Comparison of ENCODE assay signal across 8 cellular contexts in genomic region chr7:47979145-47979831, GRCh38. TPM values are rescaled to one million over a fixed set of nuclear protein-coding genes. Genes with fewer than 3 reads are reported as not detected.
A peak's percentile ranks its signal among the peaks of the same experiment; 100 is the strongest.
DNase-seq lines count a peak whose midpoint lies in the region; ATAC-seq lines count a peak whose summit lies in the region.

Gene HUS1, minus strand, starts transcription at chr7:47979615. Its CDS starts 96 bp downstream, at chr7:47979519.

- peak within 1 kb of the TSS; percentile 90 for H3K4me3 Mint-ChIP-seq in activated CD4-positive, alpha-beta T cell treated with anti-CD3 and anti-CD28 coated beads, Interleukin-2, amount 10 ng/mL, durations not matched to agents 7 days and 5 days

- peak; percentile 100 for ATAC-seq in GM19328 (IDR thresholded peaks at IDR 0.05; ENCODE audit: unreplicated experiment)
- peak; percentile 97 for ATAC-seq in HG03469 (IDR thresholded peaks at IDR 0.05; ENCODE audit: unreplicated experiment)

- peak within 1 kb of the TSS; percentile 98 for H3K27ac Mint-ChIP-seq in activated CD4-positive, alpha-beta T cell treated with anti-CD3 and anti-CD28 coated beads, Interleukin-2, amount 10 ng/mL, durations not matched to agents 7 days and 5 days

- DNase-seq in C1 segment of cervical spinal cord (lab: John Stamatoyannopoulos, UW) (peak; percentile 34 to 89 (median 76)), NCI-H69 (lab: John Stamatoyannopoulos, UW) (peak; percentile 94), dedifferentiated amniotic fluid mesenchymal stem cell (ENCODE audit: extremely low spot score) (peak; percentile 77), left kidney (ENCODE audit: low read depth, low spot score) (peak; percentile 96)
- peak; percentile 94 for DNase-seq in activated CD4-positive, alpha-beta T cell treated with anti-CD3 and anti-CD28 coated beads, Interleukin-2, amount 10 ng/mL, durations not matched to agents 7 days and 5 days
- DNase-seq in stimulated activated CD4-positive, alpha-beta T cell treated with anti-CD3 and anti-CD28 coated beads, Interleukin-2, amount 100 ng/mL, for 24 hours, result peak; percentile 94 to 95

- POLR2A ChIA-PET in activated CD4-positive, alpha-beta T cell treated with anti-CD3 and anti-CD28 coated beads, Interleukin-2, amount 10 ng/mL, durations not matched to agents 7 days and 5 days (lab: Charles Lee), result no interaction called here

- CTCF ChIA-PET in activated CD4-positive, alpha-beta T cell treated with anti-CD3 and anti-CD28 coated beads, Interleukin-2, amount 10 ng/mL, durations not matched to agents 7 days and 5 days (lab: Charles Lee), result interaction anchor here (1.2 to 1.3 kb wide), 2 partner anchors 13 to 131 kb away, joined by 4 to 8 read pairs; no protein-coding TSS in a partner anchor

- no peaks in the 10 kb centered on the region for H3K9me3 Mint-ChIP-seq in activated CD4-positive, alpha-beta T cell treated with anti-CD3 and anti-CD28 coated beads, Interleukin-2, amount 10 ng/mL, durations not matched to agents 7 days and 5 days

- peaks cover 21% of the 10 kb centered on the region for H3K4me1 Mint-ChIP-seq in activated CD4-positive, alpha-beta T cell treated with anti-CD3 and anti-CD28 coated beads, Interleukin-2, amount 10 ng/mL, durations not matched to agents 7 days and 5 days

- H3K36me3 Mint-ChIP-seq in activated CD4-positive, alpha-beta T cell treated with anti-CD3 and anti-CD28 coated beads, Interleukin-2, amount 10 ng/mL, durations not matched to agents 7 days and 5 days (ENCODE audit: low read depth), result peaks cover 34% of the 10 kb centered on the region

- no peaks in the 10 kb centered on the region for H3K27me3 Mint-ChIP-seq in activated CD4-positive, alpha-beta T cell treated with anti-CD3 and anti-CD28 coated beads, Interleukin-2, amount 10 ng/mL, durations not matched to agents 7 days and 5 days

RNA-seq across cellular contexts. Expression of gene HUS1, which starts in this region (rescaled TPM):
- total RNA-seq in activated CD4-positive, alpha-beta T cell treated with anti-CD3 and anti-CD28 coated beads, Interleukin-2, amount 10 ng/mL, durations not matched to agents 7 days and 5 days, result 10 to 100 TPM; 38.5 to 39.4 TPM

Comparison
In these comparisons a context has a peak if more than half of its experiments do, and no peak if none do; other contexts are left out.
1. Peak in every context shown above with its lines: DNase-seq and ATAC-seq.